ENCODE assay signal across 16 cellular contexts in genomic region chr20:38844963-38845362, GRCh38. TPM values are rescaled to one million over a fixed set of nuclear protein-coding genes. Genes with fewer than 3 reads are reported as not detected.
DNase-seq lines count a peak whose midpoint lies in the region; ATAC-seq and TF ChIP-seq lines count a peak whose summit lies in the region.
"Had no signal": no experiment of that assay in that cellular context is flagged by ENCODE, and none has a peak within 500 bp of the region (broad histone marks: within the 10 kb centered on the region; RNA-seq: fewer than 3 reads in every experiment).

No MANE protein-coding gene starts in this region.

- no peak overlapping the region for H3K4me3 ChIP-seq in BLaER1
- H3K4me3 ChIP-seq: PC-9, SK-N-MC, suprapubic skin had no signal

- H3K9me3 ChIP-seq in BLaER1 = no peaks in the 10 kb centered on the region
- H3K9me3 ChIP-seq: suprapubic skin had no signal

- peaks cover 86% of the 10 kb centered on the region for H3K4me1 Mint-ChIP-seq in activated CD8-positive, alpha-beta T cell treated with anti-CD3 and anti-CD28 coated beads for 36 hours (ENCODE audit: low read depth)
- peaks cover 75 to 92% (median 88%) of the 10 kb centered on the region in 3 donors for H3K4me1 Mint-ChIP-seq in naive B cell

- H3K27ac ChIP-seq in BLaER1 = no peak overlapping the region
- H3K27ac ChIP-seq: PC-9, SK-N-MC, suprapubic skin had no signal

- peak overlapping the region; percentile 20 for H3K4me2 ChIP-seq in BLaER1
- H3K4me2 ChIP-seq: PC-9 had no signal

- H3K27me3 Mint-ChIP-seq in activated CD8-positive, alpha-beta T cell treated with anti-CD3 and anti-CD28 coated beads for 36 hours = no peaks in the 10 kb centered on the region
- no peaks in the 10 kb centered on the region for H3K27me3 Mint-ChIP-seq in naive B cell

- no peaks in the 10 kb centered on the region for H3K27me3 ChIP-seq in BLaER1

- peak overlapping the region; percentile 26 for H3K4me3 Mint-ChIP-seq in activated CD8-positive, alpha-beta T cell treated with anti-CD3 and anti-CD28 coated beads for 36 hours
- peak overlapping the region in 7 of 8 donors; percentile 21 to 88 (median 58) for H3K4me3 Mint-ChIP-seq in naive B cell

- intact Hi-C loops in activated CD8-positive, alpha-beta T cell treated with anti-CD3 and anti-CD28 coated beads for 36 hours (cut with micrococcal nuclease) = loop anchor here (5.0 kb wide), 1 partner anchor 38 kb away; the partner anchor contains the start of gene PPP1R16B
- intact Hi-C loops in Right ventricle myocardium inferior (cut with DNase I) = no loop called here

- ATAC-seq in activated CD8-positive, alpha-beta T cell treated with anti-CD3 and anti-CD28 coated beads for 36 hours = peak; percentile 38
- ATAC-seq in naive B cell (ENCODE audit: low read depth in 2 of 2) (no peak), HG02852 (IDR thresholded peaks at IDR 0.05; ENCODE audit: unreplicated experiment) (no peak), HG03565 (IDR thresholded peaks at IDR 0.05; ENCODE audit: unreplicated experiment) (no peak), Right ventricle myocardium inferior (no peak)
- ATAC-seq: left cardiac atrium had no signal

- POLR2A ChIA-PET in activated CD8-positive, alpha-beta T cell treated with anti-CD3 and anti-CD28 coated beads for 36 hours (lab: Charles Lee) = interaction anchor here (1.5 to 3.4 kb wide), 2 partner anchors 11 to 17 kb away, joined by 4 to 20 read pairs; no protein-coding TSS in a partner anchor

- H3K9me3 Mint-ChIP-seq in activated CD8-positive, alpha-beta T cell treated with anti-CD3 and anti-CD28 coated beads for 36 hours = no peaks in the 10 kb centered on the region
- peaks cover 0 to 4% (median 0%) of the 10 kb centered on the region in 7 donors for H3K9me3 Mint-ChIP-seq in naive B cell

- H4K20me1 ChIP-seq in BLaER1 = no peaks in the 10 kb centered on the region; the same call in 1 of the 2 replicates

- H3K27ac Mint-ChIP-seq in activated CD8-positive, alpha-beta T cell treated with anti-CD3 and anti-CD28 coated beads for 36 hours = peak overlapping the region; percentile 94
- H3K27ac Mint-ChIP-seq in naive B cell = peak overlapping the region; percentile 85 to 97 (median 92)

- CTCF ChIA-PET in activated CD8-positive, alpha-beta T cell treated with anti-CD3 and anti-CD28 coated beads for 36 hours (lab: Charles Lee) = interaction anchor here (1.8 kb wide), 1 partner anchor 12 kb away, joined by 7 read pairs; no protein-coding TSS in a partner anchor

- peak; percentile 78 for DNase-seq in DMS 273 (lab: John Stamatoyannopoulos, UW; ENCODE audit: unreplicated experiment)
- peak; percentile 41 for DNase-seq in activated CD8-positive, alpha-beta T cell treated with anti-CD3 and anti-CD28 coated beads for 36 hours
- DNase-seq in naive B cell = no peak
- no peak for DNase-seq in Right ventricle myocardium inferior (ENCODE audit: missing footprints)
- DNase-seq: left cardiac atrium, midbrain, NCI-H146, NCI-H510A treated with DMSO at 0.1 percent for 48 hours, PC-9 had no signal

- TF ChIP-seq CTCF in activated CD8-positive, alpha-beta T cell treated with anti-CD3 and anti-CD28 coated beads for 36 hours (IDR thresholded peaks at IDR 0.05) = no peak

- H3K9ac ChIP-seq in BLaER1 = no peak overlapping the region

- peaks cover 55% of the 10 kb centered on the region for H3K36me3 Mint-ChIP-seq in activated CD8-positive, alpha-beta T cell treated with anti-CD3 and anti-CD28 coated beads for 36 hours (ENCODE audit: low read depth)
- H3K36me3 Mint-ChIP-seq in naive B cell = peaks cover 12 to 21% of the 10 kb centered on the region in 2 donors

- peaks cover 29% of the 10 kb centered on the region for H3K4me1 ChIP-seq in BLaER1
- H3K4me1 ChIP-seq: suprapubic skin had no signal

- H3K36me3 ChIP-seq in BLaER1 = peaks cover 6% of the 10 kb centered on the region; the same call in 1 of the 2 replicates
- H3K36me3 ChIP-seq: suprapubic skin had no signal

RNA-seq across cellular contexts. Expression of gene PPP1R16B, which starts 39.5 kb away (rescaled TPM):
- total RNA-seq in activated CD8-positive, alpha-beta T cell treated with anti-CD3 and anti-CD28 coated beads for 36 hours = 10 to 100 TPM; 74.9 to 81.4 TPM
- 10 to 100 TPM; 22.1 to 54.6 (median 38.4) TPM for polyA plus RNA-seq in naive B cell (ENCODE audit: low read depth in 6 of 6)
- 9.0 TPM for total RNA-seq in Right ventricle myocardium inferior
- total RNA-seq: fibroblast of villous mesenchyme, MCF 10A, PC-9 had no signal

Comparison
In these comparisons a context has a peak if more than half of its experiments do, and no peak if none do; other contexts are left out.
1. DNase-seq: peak in DMS 273 (single experiment) and activated CD8-positive, alpha-beta T cell treated with anti-CD3 and anti-CD28 coated beads for 36 hours (single experiment); none in naive B cell (single experiment) and Right ventricle myocardium inferior (single experiment).